18 cellular contexts compared by ENCODE assay signal in the genomic region with DNA sequence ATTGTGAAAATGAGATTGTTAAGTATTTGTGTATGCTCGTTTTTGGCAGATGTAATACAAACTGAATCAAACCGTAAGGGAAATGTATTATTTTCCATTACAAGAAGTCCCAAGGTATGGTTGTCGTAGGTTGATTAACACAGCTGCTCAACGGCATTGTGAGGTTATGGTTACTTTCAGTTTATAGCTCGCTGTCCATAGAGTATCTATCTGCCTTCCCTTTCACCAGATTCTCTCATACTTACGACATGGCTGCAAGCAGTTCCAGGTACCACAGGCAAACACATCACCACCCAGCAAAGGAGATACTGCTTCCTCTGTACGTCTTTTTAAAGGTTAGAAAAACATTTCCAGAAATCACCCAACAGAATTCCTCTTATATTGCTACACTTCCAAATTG.
"Had no signal": no experiment of that assay in that cellular context is flagged by ENCODE, and none has a peak within 500 bp of the region (broad histone marks: within the 10 kb centered on the region; RNA-seq: fewer than 3 reads in every experiment).

No MANE protein-coding gene starts in this region.

- H3K27me3 ChIP-seq: body of pancreas, left lung, transverse colon had no signal

- ATAC-seq: body of pancreas; left lung; sciatic nerve; stimulated activated naive B cell treated with anti-CD40 and anti-IgM and Interleukin-4, amounts not matched to agents 10 μg/mL and 1 μg/mL and 100 μg/mL, for 72 hours; WTC11 had no signal

- H3K9me3 ChIP-seq: body of pancreas, left lung, transverse colon had no signal

- DNase-seq: activated gamma-delta T cell treated with Interleukin-2 at 50 U/mL for 16 hours; activated T-cell treated with anti-CD3 and anti-CD28 coated beads, Interleukin-2, amount 50 U/mL, for 1 hour; anterior cingulate cortex; body of pancreas; effector CD4-positive, alpha-beta T cell; glutamatergic neuron; hippocampal formation; kidney glomerular epithelial cell; left lung; naive B cell; small intestine; stimulated activated CD4-positive, alpha-beta T cell treated with anti-CD3 and anti-CD28 coated beads, Interleukin-15, amount 100 ng/mL, for 24 hours; stimulated activated CD8-positive, alpha-beta memory T cell treated with anti-CD3 and anti-CD28 coated beads, Interleukin-4, amount 100 ng/mL, for 48 hours; stimulated activated naive B cell treated with anti-CD40 and anti-IgM and Interleukin-4, amounts not matched to agents 10 μg/mL and 1 μg/mL and 100 μg/mL, for 72 hours; transverse colon had no signal

- H3K4me3 ChIP-seq: body of pancreas, left lung, lung, transverse colon had no signal

- H3K36me3 ChIP-seq: left lung, transverse colon had no signal

- H3K27ac ChIP-seq: body of pancreas, left lung, transverse colon had no signal

- H3K4me1 ChIP-seq: body of pancreas, left lung, transverse colon had no signal
